Comparison of ENCODE assay signal across 12 cellular contexts in genomic region chr6:83270971-83271714, GRCh38.
A peak's percentile ranks its signal among the peaks of the same experiment; 100 is the strongest.
DNase-seq lines count a peak whose midpoint lies in the region; ATAC-seq, FAIRE-seq and TF ChIP-seq lines count a peak whose summit lies in the region.
"Had no signal": no experiment of that assay in that cellular context is flagged by ENCODE, and none has a peak within 500 bp of the region (broad histone marks: within the 10 kb centered on the region; RNA-seq: fewer than 3 reads in every experiment).

No MANE protein-coding gene starts in this region.

- DNase-seq in AG20443 (ENCODE audit: low spot score) (peak; percentile 12), H4 (ENCODE audit: low spot score) (peak; percentile 23), RCC 7860 (ENCODE audit: low spot score) (peak; percentile 53), fibroblast of the conjunctiva (ENCODE audit: low read depth) (peak; percentile 13), GOT3 (lab: John Stamatoyannopoulos, UW) (no peak), Caco-2 (no peak)
- DNase-seq: COR-L47; naive thymus-derived CD4-positive, alpha-beta T cell; NCI-H748 treated with DMSO at 0.1 percent for 48 hours had no signal

- BruUV-seq in Caco-2 (replicated peaks; lab: Mats Ljungman, UMichigan) = no TSS peak

- peaks cover 36% of the 10 kb centered on the region for H3K36me3 Mint-ChIP-seq in Caco-2 (ENCODE audit: insufficient read depth, unreplicated experiment)
- H3K36me3 Mint-ChIP-seq: activated naive CD8-positive, alpha-beta T cell; naive thymus-derived CD4-positive, alpha-beta T cell had no signal

- TF ChIP-seq CTCF in Caco-2 (IDR thresholded peaks at IDR 0.05; ENCODE audit: insufficient read depth in 1 of 2, low read depth in 1 of 2, low read length in 1 of 2, severe bottlenecking in 1 of 2, unreplicated experiment in 1 of 2) = no peak

- peak; percentile 85 for FAIRE-seq in RCC 7860 (lab: Jason Lieb, UNC)

- CTCF ChIA-PET in Caco-2 (lab: Charles Lee) = no interaction called here

- POLR2A ChIA-PET in Caco-2 (lab: Charles Lee) = no interaction called here

- H3K27me3 ChIP-seq in Caco-2 (replicated peaks; ENCODE audit: control insufficient read depth, insufficient read depth, low read length) = no peaks in the 10 kb centered on the region

- H3K27ac Mint-ChIP-seq in Caco-2 (ENCODE audit: unreplicated experiment) = no peak overlapping the region
- H3K27ac Mint-ChIP-seq: activated naive CD8-positive, alpha-beta T cell; naive thymus-derived CD4-positive, alpha-beta T cell had no signal

- no peaks in the 10 kb centered on the region for H3K27me3 Mint-ChIP-seq in Caco-2 (ENCODE audit: insufficient read depth, unreplicated experiment)
- H3K27me3 Mint-ChIP-seq: activated naive CD8-positive, alpha-beta T cell had no signal

- no peaks in the 10 kb centered on the region for H3K9me3 Mint-ChIP-seq in Caco-2 (ENCODE audit: unreplicated experiment)
- H3K9me3 Mint-ChIP-seq: naive thymus-derived CD4-positive, alpha-beta T cell had no signal

- intact Hi-C loops in Caco-2 (cut with micrococcal nuclease; ENCODE audit: unreplicated experiment) = no loop called here

- no peak for ATAC-seq in HG03135 (IDR thresholded peaks at IDR 0.05; ENCODE audit: unreplicated experiment)
- ATAC-seq in HG03108 (IDR thresholded peaks at IDR 0.05; ENCODE audit: unreplicated experiment) = no peak
- ATAC-seq: naive thymus-derived CD4-positive, alpha-beta T cell had no signal

- H3K9me3 ChIP-seq in Caco-2 = no peaks in the 10 kb centered on the region

- no peaks in the 10 kb centered on the region for H3K4me1 ChIP-seq in Caco-2

- no peak overlapping the region for H3K4me3 ChIP-seq in Caco-2 (ENCODE audit: low read depth, low read length)

- no peaks in the 10 kb centered on the region for H3K4me1 Mint-ChIP-seq in Caco-2 (ENCODE audit: low read depth, unreplicated experiment)
- H3K4me1 Mint-ChIP-seq: naive thymus-derived CD4-positive, alpha-beta T cell had no signal

- no peak overlapping the region for H3K4me3 Mint-ChIP-seq in Caco-2 (ENCODE audit: unreplicated experiment)
- H3K4me3 Mint-ChIP-seq: activated naive CD8-positive, alpha-beta T cell; naive thymus-derived CD4-positive, alpha-beta T cell had no signal

- no peaks in the 10 kb centered on the region for H3K36me3 ChIP-seq in Caco-2 (ENCODE audit: control insufficient read depth, insufficient read depth, low read length)

Comparison
In these comparisons a context has a peak if more than half of its experiments do, and no peak if none do; other contexts are left out.
1. DNase-seq: peak in AG20443 (single experiment), H4 (single experiment), RCC 7860 (single experiment) and fibroblast of the conjunctiva (single experiment); none in GOT3 (single experiment) and Caco-2 (0 of 2).